ENCODE assay signal across 9 cellular contexts in the genomic region with DNA sequence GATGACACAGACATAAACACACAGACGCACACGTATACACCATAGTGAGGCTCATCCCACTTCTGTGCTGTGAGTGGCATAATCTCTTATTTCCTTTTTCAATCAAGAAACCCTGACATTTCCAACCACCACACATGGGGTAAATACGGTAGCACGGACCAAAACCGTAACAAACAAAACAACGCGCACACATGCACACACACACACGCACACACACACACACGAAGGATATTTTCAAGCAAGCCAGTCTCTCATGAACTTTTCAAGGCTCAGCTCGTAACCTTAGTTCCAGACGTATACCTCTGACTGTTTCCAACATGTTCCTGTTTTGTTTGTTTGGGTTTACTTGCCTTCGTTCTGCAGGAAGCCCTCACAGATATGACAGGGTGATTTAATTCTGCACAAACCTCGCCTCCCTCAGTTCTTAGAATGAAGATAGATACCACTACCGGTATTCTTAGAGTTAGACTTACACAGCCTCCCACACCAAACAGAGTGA.
DNase-seq lines count a peak whose midpoint lies in the region; ATAC-seq lines count a peak whose summit lies in the region.
"Had no signal": no experiment of that assay in that cellular context is flagged by ENCODE, and none has a peak within 500 bp of the region (broad histone marks: within the 10 kb centered on the region; RNA-seq: fewer than 3 reads in every experiment).

No MANE protein-coding gene starts in this region.

- CTCF ChIA-PET in activated CD8-positive, alpha-beta memory T cell treated with anti-CD3 and anti-CD28 coated beads, Interleukin-2, amount 10 ng/mL, durations not matched to agents 7 days and 5 days (lab: Charles Lee): interaction anchor here (1.2 to 2.3 kb wide), 7 partner anchors 11 to 118 kb away, joined by 3 to 12 read pairs (median 5); no protein-coding TSS in a partner anchor

- H3K4me3 Mint-ChIP-seq in activated CD8-positive, alpha-beta memory T cell treated with anti-CD3 and anti-CD28 coated beads, Interleukin-2, amount 10 ng/mL, durations not matched to agents 7 days and 5 days: no peak overlapping the region
- no peak overlapping the region for H3K4me3 Mint-ChIP-seq in stimulated activated memory B cell treated with anti-CD40 and anti-IgM and Interleukin-4, amounts not matched to agents 10 μg/mL and 1 μg/mL and 100 μg/mL, for 72 hours

- no peaks in the 10 kb centered on the region for H3K27me3 Mint-ChIP-seq in activated CD8-positive, alpha-beta memory T cell treated with anti-CD3 and anti-CD28 coated beads, Interleukin-2, amount 10 ng/mL, durations not matched to agents 7 days and 5 days
- H3K27me3 Mint-ChIP-seq in stimulated activated memory B cell treated with anti-CD40 and anti-IgM and Interleukin-4, amounts not matched to agents 10 μg/mL and 1 μg/mL and 100 μg/mL, for 72 hours: no peaks in the 10 kb centered on the region

- H3K4me1 Mint-ChIP-seq in activated CD8-positive, alpha-beta memory T cell treated with anti-CD3 and anti-CD28 coated beads, Interleukin-2, amount 10 ng/mL, durations not matched to agents 7 days and 5 days: peaks cover 41% of the 10 kb centered on the region
- H3K4me1 Mint-ChIP-seq in stimulated activated memory B cell treated with anti-CD40 and anti-IgM and Interleukin-4, amounts not matched to agents 10 μg/mL and 1 μg/mL and 100 μg/mL, for 72 hours: peaks cover 6% of the 10 kb centered on the region

- peak; percentile 85 for ATAC-seq in activated CD8-positive, alpha-beta memory T cell treated with anti-CD3 and anti-CD28 coated beads, Interleukin-2, amount 10 ng/mL, durations not matched to agents 7 days and 5 days
- ATAC-seq in activated naive CD4-positive, alpha-beta T cell treated with anti-CD3 and anti-CD28 coated beads, Interleukin-2, amount 50 U/mL, for 72 hours: peak; percentile 85 to 87
- ATAC-seq in stimulated activated memory B cell treated with anti-CD40 and anti-IgM and Interleukin-4, amounts not matched to agents 10 μg/mL and 1 μg/mL and 100 μg/mL, for 72 hours: peak; percentile 78
- ATAC-seq in HG02840 (IDR thresholded peaks at IDR 0.05; ENCODE audit: low FRiP score, unreplicated experiment) (no peak), GM19023 (IDR thresholded peaks at IDR 0.05; ENCODE audit: unreplicated experiment) (no peak)

- H3K36me3 Mint-ChIP-seq in activated CD8-positive, alpha-beta memory T cell treated with anti-CD3 and anti-CD28 coated beads, Interleukin-2, amount 10 ng/mL, durations not matched to agents 7 days and 5 days: peaks cover 25% of the 10 kb centered on the region
- no peaks in the 10 kb centered on the region for H3K36me3 Mint-ChIP-seq in activated naive CD4-positive, alpha-beta T cell treated with anti-CD3 and anti-CD28 coated beads, Interleukin-2, amount 50 U/mL, for 72 hours
- no peaks in the 10 kb centered on the region for H3K36me3 Mint-ChIP-seq in stimulated activated memory B cell treated with anti-CD40 and anti-IgM and Interleukin-4, amounts not matched to agents 10 μg/mL and 1 μg/mL and 100 μg/mL, for 72 hours

- no peaks in the 10 kb centered on the region for H3K9me3 Mint-ChIP-seq in activated CD8-positive, alpha-beta memory T cell treated with anti-CD3 and anti-CD28 coated beads, Interleukin-2, amount 10 ng/mL, durations not matched to agents 7 days and 5 days (ENCODE audit: low read depth)
- no peaks in the 10 kb centered on the region for H3K9me3 Mint-ChIP-seq in activated naive CD4-positive, alpha-beta T cell treated with anti-CD3 and anti-CD28 coated beads, Interleukin-2, amount 50 U/mL, for 72 hours
- no peaks in the 10 kb centered on the region for H3K9me3 Mint-ChIP-seq in stimulated activated memory B cell treated with anti-CD40 and anti-IgM and Interleukin-4, amounts not matched to agents 10 μg/mL and 1 μg/mL and 100 μg/mL, for 72 hours

- H3K27ac Mint-ChIP-seq in activated CD8-positive, alpha-beta memory T cell treated with anti-CD3 and anti-CD28 coated beads, Interleukin-2, amount 10 ng/mL, durations not matched to agents 7 days and 5 days: no peak overlapping the region
- H3K27ac Mint-ChIP-seq in activated naive CD4-positive, alpha-beta T cell treated with anti-CD3 and anti-CD28 coated beads, Interleukin-2, amount 50 U/mL, for 72 hours: no peak overlapping the region
- no peak overlapping the region for H3K27ac Mint-ChIP-seq in stimulated activated memory B cell treated with anti-CD40 and anti-IgM and Interleukin-4, amounts not matched to agents 10 μg/mL and 1 μg/mL and 100 μg/mL, for 72 hours

- DNase-seq in activated CD8-positive, alpha-beta memory T cell treated with anti-CD3 and anti-CD28 coated beads, Interleukin-2, amount 10 ng/mL, durations not matched to agents 7 days and 5 days: peak; percentile 79
- no peak for DNase-seq in activated CD8-positive, alpha-beta memory T cell treated with anti-CD3 and anti-CD28 coated beads, Interleukin-2, amount 50 U/mL, for 48 hours
- DNase-seq in MV-4-11 (lab: John Stamatoyannopoulos, UW): peak; percentile 78
- DNase-seq in activated naive CD4-positive, alpha-beta T cell treated with anti-CD3 and anti-CD28 coated beads, Interleukin-2, amount 50 U/mL, for 72 hours (ENCODE audit: low spot score in 2 of 2): peak in 1 of 2 donors; percentile 31
- no peak for DNase-seq in stimulated activated CD8-positive, alpha-beta memory T cell treated with anti-CD3 and anti-CD28 coated beads, Interleukin-4, amount 100 ng/mL, for 48 hours
- DNase-seq: ACHN had no signal

Comparison
In these comparisons a context has a peak if more than half of its experiments do, and no peak if none do; other contexts are left out.
1. DNase-seq: peak in activated CD8-positive, alpha-beta memory T cell treated with anti-CD3 and anti-CD28 coated beads, Interleukin-2, amount 10 ng/mL, durations not matched to agents 7 days and 5 days (single experiment) and MV-4-11 (single experiment); none in activated CD8-positive, alpha-beta memory T cell treated with anti-CD3 and anti-CD28 coated beads, Interleukin-2, amount 50 U/mL, for 48 hours (single experiment) and stimulated activated CD8-positive, alpha-beta memory T cell treated with anti-CD3 and anti-CD28 coated beads, Interleukin-4, amount 100 ng/mL, for 48 hours (single experiment).
2. ATAC-seq: peak in activated CD8-positive, alpha-beta memory T cell treated with anti-CD3 and anti-CD28 coated beads, Interleukin-2, amount 10 ng/mL, durations not matched to agents 7 days and 5 days (single experiment), activated naive CD4-positive, alpha-beta T cell treated with anti-CD3 and anti-CD28 coated beads, Interleukin-2, amount 50 U/mL, for 72 hours (2 of 2) and stimulated activated memory B cell treated with anti-CD40 and anti-IgM and Interleukin-4, amounts not matched to agents 10 μg/mL and 1 μg/mL and 100 μg/mL, for 72 hours (single experiment); none in HG02840 (single experiment) and GM19023 (single experiment).